Comparison of ENCODE assay signal across 14 cellular contexts in genomic region chr21:38306407-38306806, GRCh38. TPM values are rescaled to one million over a fixed set of nuclear protein-coding genes. Genes with fewer than 3 reads are reported as not detected.
DNase-seq lines count a peak whose midpoint lies in the region; ATAC-seq and TF ChIP-seq lines count a peak whose summit lies in the region.
"Had no signal": no experiment of that assay in that cellular context is flagged by ENCODE, and none has a peak within 500 bp of the region (broad histone marks: within the 10 kb centered on the region; RNA-seq: fewer than 3 reads in every experiment).

No MANE protein-coding gene starts in this region.

- H3K9me3 Mint-ChIP-seq in activated CD4-positive, alpha-beta T cell treated with anti-CD3 and anti-CD28 coated beads for 36 hours (ENCODE audit: low read depth): no peaks in the 10 kb centered on the region

- no peaks in the 10 kb centered on the region for H4K20me1 ChIP-seq in smooth muscle cell (ENCODE audit: low read depth)

- no peak for DNase-seq in activated CD4-positive, alpha-beta T cell treated with anti-CD3 and anti-CD28 coated beads for 36 hours
- DNase-seq in activated CD4-positive, alpha-beta T cell treated with anti-CD3 and anti-CD28 coated beads for 4 hours: no peak
- peak; percentile 84 for DNase-seq in fibroblast of the aortic adventitia (ENCODE audit: low read depth)
- DNase-seq in smooth muscle cell (lab: John Stamatoyannopoulos, UW; ENCODE audit: unreplicated experiment): no peak
- no peak for DNase-seq in stimulated activated CD4-positive, alpha-beta T cell treated with anti-CD3 and anti-CD28 coated beads, Interleukin-4, amount 100 ng/mL, for 24 hours
- DNase-seq: activated effector memory CD4-positive, alpha-beta T cell treated with Interleukin-2 at 50 U/mL for 16 hours; GF-D8; left cardiac atrium; psoas muscle had no signal

- no peaks in the 10 kb centered on the region for H3K27me3 ChIP-seq in smooth muscle cell (ENCODE audit: low read depth)

- peak overlapping the region; percentile 93 for H3K27ac ChIP-seq in smooth muscle cell (ENCODE audit: low read depth)
- H3K27ac ChIP-seq: psoas muscle had no signal

- peak overlapping the region; percentile 76 for H3K4me2 ChIP-seq in smooth muscle cell

- H3K4me1 Mint-ChIP-seq in activated CD4-positive, alpha-beta T cell treated with anti-CD3 and anti-CD28 coated beads for 36 hours: peaks cover 23% of the 10 kb centered on the region

- intact Hi-C loops in activated CD4-positive, alpha-beta T cell treated with anti-CD3 and anti-CD28 coated beads for 36 hours (cut with DNase I, micrococcal nuclease): no loop called here

- no peaks in the 10 kb centered on the region for H3K9me3 ChIP-seq in smooth muscle cell (replicated peaks; ENCODE audit: low read depth)
- H3K9me3 ChIP-seq: psoas muscle had no signal

- no peaks in the 10 kb centered on the region for H3K79me2 ChIP-seq in smooth muscle cell (ENCODE audit: low read depth)

- no peak overlapping the region for H3K27ac Mint-ChIP-seq in activated CD4-positive, alpha-beta T cell treated with anti-CD3 and anti-CD28 coated beads for 36 hours

- H3K36me3 Mint-ChIP-seq in activated CD4-positive, alpha-beta T cell treated with anti-CD3 and anti-CD28 coated beads for 36 hours (ENCODE audit: low read depth): no peaks in the 10 kb centered on the region

- H3K4me3 ChIP-seq in fibroblast of the aortic adventitia (ENCODE audit: low read depth, low read length) (no peak overlapping the region), smooth muscle cell (peak overlapping the region; percentile 8)
- H3K4me3 ChIP-seq: psoas muscle had no signal

- no peaks in the 10 kb centered on the region for H3K27me3 Mint-ChIP-seq in activated CD4-positive, alpha-beta T cell treated with anti-CD3 and anti-CD28 coated beads for 36 hours

- H3K9ac ChIP-seq in smooth muscle cell (ENCODE audit: low read depth): peak overlapping the region; percentile 69

- H3K4me3 Mint-ChIP-seq in activated CD4-positive, alpha-beta T cell treated with anti-CD3 and anti-CD28 coated beads for 36 hours: no peak overlapping the region

- peaks cover 23% of the 10 kb centered on the region for H3F3A ChIP-seq in smooth muscle cell (ENCODE audit: low read depth)

- POLR2A ChIA-PET in activated CD4-positive, alpha-beta T cell treated with anti-CD3 and anti-CD28 coated beads for 36 hours (lab: Charles Lee): interaction anchor here (0.6 kb wide), 1 partner anchor 60 kb away, joined by 5 read pairs; no protein-coding TSS in a partner anchor

- ATAC-seq in activated CD4-positive, alpha-beta T cell treated with anti-CD3 and anti-CD28 coated beads for 36 hours: peak; percentile 55
- ATAC-seq in SK-N-SH treated with all-trans-retinoic acid at 6 μM for 48 hours (peak; percentile 75), HG02763 (IDR thresholded peaks at IDR 0.05; ENCODE audit: unreplicated experiment) (no peak), GM21526 (IDR thresholded peaks at IDR 0.05; ENCODE audit: low FRiP score, unreplicated experiment) (no peak)
- ATAC-seq: left cardiac atrium, psoas muscle had no signal

- CTCF ChIA-PET in activated CD4-positive, alpha-beta T cell treated with anti-CD3 and anti-CD28 coated beads for 36 hours (lab: Charles Lee): interaction anchor here (0.6 to 2.4 kb wide), 6 partner anchors 12 to 457 kb away, joined by 3 to 7 read pairs (median 3); no protein-coding TSS in a partner anchor

- WGBS in smooth muscle cell (ENCODE audit: low lambda C conversion rate): 44% methylated on average over 6 of the region's 6 CpGs

- no peak for TF ChIP-seq CTCF in fibroblast of the aortic adventitia (IDR thresholded peaks at IDR 0.05; ENCODE audit: insufficient read depth, low read length)
- TF ChIP-seq CTCF in smooth muscle cell (IDR thresholded peaks at IDR 0.05; ENCODE audit: borderline replicate concordance, insufficient read depth, poor library complexity, severe bottlenecking): no peak

- H2AFZ ChIP-seq in smooth muscle cell (ENCODE audit: low read depth): no peak overlapping the region

- no peaks in the 10 kb centered on the region for H3K36me3 ChIP-seq in smooth muscle cell (ENCODE audit: low read depth)

- peaks cover 14% of the 10 kb centered on the region for H3K4me1 ChIP-seq in smooth muscle cell (ENCODE audit: low read depth)
- H3K4me1 ChIP-seq: psoas muscle had no signal

TF ChIP-seq in SK-N-SH treated with all-trans-retinoic acid at 6 μM for 48 hours, 23 proteins besides CTCF, POLR2A, EP300 and RAD21:
- TF ChIP-seq CSRNP3 (CRISPR knock-in tag; IDR thresholded peaks at IDR 0.05) (no peak), ESRRG (CRISPR knock-in tag; IDR thresholded peaks at IDR 0.05) (no peak), BACH2 (CRISPR knock-in tag; IDR thresholded peaks at IDR 0.05; ENCODE audit: borderline replicate concordance) (no peak), ZNF565 (CRISPR knock-in tag; conservative IDR thresholded peaks at IDR 0.05; ENCODE audit: low read depth) (no peak), PPARA (CRISPR knock-in tag; IDR thresholded peaks at IDR 0.05; ENCODE audit: borderline replicate concordance) (no peak), CREB5 (CRISPR knock-in tag; IDR thresholded peaks at IDR 0.05; ENCODE audit: low read depth) (no peak), ZFP3 (CRISPR knock-in tag; IDR thresholded peaks at IDR 0.05) (no peak), TOX (CRISPR knock-in tag; IDR thresholded peaks at IDR 0.05; ENCODE audit: borderline replicate concordance) (no peak), POU6F1 (CRISPR knock-in tag; IDR thresholded peaks at IDR 0.05; ENCODE audit: borderline replicate concordance, low read depth) (no peak), ZFP30 (CRISPR knock-in tag; IDR thresholded peaks at IDR 0.05) (no peak), RARB (CRISPR knock-in tag; IDR thresholded peaks at IDR 0.05) (no peak), SNAI2 (CRISPR knock-in tag; IDR thresholded peaks at IDR 0.05) (no peak), ZNF8 (CRISPR knock-in tag; IDR thresholded peaks at IDR 0.05) (no peak), TCF4 (CRISPR knock-in tag; IDR thresholded peaks at IDR 0.05; ENCODE audit: borderline replicate concordance) (no peak), CSDC2 (CRISPR knock-in tag; IDR thresholded peaks at IDR 0.05) (no peak), GLIS3 (CRISPR knock-in tag; IDR thresholded peaks at IDR 0.05) (no peak)

RNA-seq across cellular contexts. Expression of gene KCNJ15, which starts 49.6 kb away (rescaled TPM):
- total RNA-seq in activated CD4-positive, alpha-beta T cell treated with anti-CD3 and anti-CD28 coated beads for 36 hours: under 1 TPM; 0.12 to 0.14 TPM
- total RNA-seq in fibroblast of the aortic adventitia (ENCODE audit: low replicate concordance) (0.36 TPM in 1 of 2 replicates, not detected in the other), smooth muscle cell (14.7 and 21.9 TPM in 2 replicates)
- 4.2 and 12.9 TPM in 2 replicates for polyA plus RNA-seq in smooth muscle cell
- total RNA-seq: A673, H1 had no signal

Comparison
In these comparisons a context has a peak if more than half of its experiments do, and no peak if none do; other contexts are left out.
1. ATAC-seq: peak in activated CD4-positive, alpha-beta T cell treated with anti-CD3 and anti-CD28 coated beads for 36 hours (single experiment) and SK-N-SH treated with all-trans-retinoic acid at 6 μM for 48 hours (single experiment); none in HG02763 (single experiment) and GM21526 (single experiment).
2. RNA of gene KCNJ15, which starts 49.6 kb away (total RNA-seq): 14.7 to 21.9 TPM in smooth muscle cell; 0.36 TPM in fibroblast of the aortic adventitia and 0.12 to 0.14 TPM in activated CD4-positive, alpha-beta T cell treated with anti-CD3 and anti-CD28 coated beads for 36 hours; every median in the first group is over 10 times any median in the second.